1 cellular context compared by ENCODE assay signal in genomic region chr1:217524787-217525520, GRCh38.
TF ChIP-seq lines count a peak whose summit lies in the region.

No MANE protein-coding gene starts in this region.

TF ChIP-seq in HepG2, 621 proteins besides CTCF, POLR2A, EP300 and RAD21:
- TF ChIP-seq HNRNPK (IDR thresholded peaks at IDR 0.05; ENCODE audit: low read depth, low read length, poor library complexity, severe bottlenecking) (peak; percentile 88), ZBTB49 (CRISPR knock-in tag; IDR thresholded peaks at IDR 0.05; ENCODE audit: borderline replicate concordance) (no peak)
